ENCODE assay signal across 11 cellular contexts in genomic region chr7:141074997-141075396, GRCh38. TPM values are rescaled to one million over a fixed set of nuclear protein-coding genes. Genes with fewer than 3 reads are reported as not detected.
DNase-seq lines count a peak whose midpoint lies in the region; ATAC-seq and TF ChIP-seq lines count a peak whose summit lies in the region.
"Had no signal": no experiment of that assay in that cellular context is flagged by ENCODE, and none has a peak within 500 bp of the region (broad histone marks: within the 10 kb centered on the region; RNA-seq: fewer than 3 reads in every experiment).

No MANE protein-coding gene starts in this region.

- no peak overlapping the region for H3K9ac ChIP-seq in adipocyte (ENCODE audit: low read length)

- H3K27me3 ChIP-seq in H7 (ENCODE audit: control insufficient read depth, insufficient read depth, low read length) (peaks cover 51% of the 10 kb centered on the region), adipocyte (replicated peaks; ENCODE audit: control insufficient read depth, insufficient read depth, low read length) (peaks cover 51% of the 10 kb centered on the region), muscle layer of duodenum (ENCODE audit: low read depth, low read length) (peaks cover 28% of the 10 kb centered on the region), ascending aorta (peaks cover 7% of the 10 kb centered on the region)

- ATAC-seq in HG02678 (IDR thresholded peaks at IDR 0.05; ENCODE audit: unreplicated experiment) (no peak), GM21367 (IDR thresholded peaks at IDR 0.05; ENCODE audit: unreplicated experiment) (no peak)

- peak overlapping the region; percentile 71 for H3K4me3 ChIP-seq in H7 (ENCODE audit: insufficient read depth, low read depth, low read length)
- H3K4me3 ChIP-seq in adipocyte (ENCODE audit: low read length): peak overlapping the region; percentile 79
- H3K4me3 ChIP-seq in muscle layer of duodenum (ENCODE audit: low read depth in 1 of 2, low read length in 2 of 2): peak overlapping the region; percentile 35 to 87
- H3K4me3 ChIP-seq in ascending aorta: peak overlapping the region in 1 of 2 donors; percentile 65

- no peak for TF ChIP-seq CTCF in ascending aorta (IDR thresholded peaks at IDR 0.05)

- DNase-seq in ACHN (peak; percentile 16), H7 (no peak), adipocyte (ENCODE audit: low read depth) (no peak), AML-193 (lab: John Stamatoyannopoulos, UW) (no peak), ascending aorta (ENCODE audit: low spot score in 2 of 2) (no peak)
- DNase-seq: activated gamma-delta T cell treated with Interleukin-2 at 50 U/mL for 16 hours, erythroblast, NCI-H2227 treated with DMSO at 0.1 percent for 48 hours had no signal

- H3K36me3 ChIP-seq in H7 (replicated peaks; ENCODE audit: control insufficient read depth, insufficient read depth, low read length) (no peaks in the 10 kb centered on the region), adipocyte (ENCODE audit: control insufficient read depth, insufficient read depth, low read length, severe bottlenecking) (no peaks in the 10 kb centered on the region), muscle layer of duodenum (ENCODE audit: control insufficient read depth in 1 of 2, insufficient read depth in 2 of 2, low read length in 2 of 2) (no peaks in the 10 kb centered on the region), ascending aorta (no peaks in the 10 kb centered on the region)

- H3K4me1 ChIP-seq in adipocyte (ENCODE audit: control insufficient read depth, insufficient read depth, low read length): peaks cover 21% of the 10 kb centered on the region
- peaks cover 0 to 34% of the 10 kb centered on the region in 2 donors for H3K4me1 ChIP-seq in muscle layer of duodenum (ENCODE audit: control insufficient read depth in 1 of 2, insufficient read depth in 2 of 2, low read length in 2 of 2)
- H3K4me1 ChIP-seq in ascending aorta: peaks cover 3 to 10% of the 10 kb centered on the region in 2 donors

- H3K9me3 ChIP-seq in adipocyte (ENCODE audit: control insufficient read depth, low read length) (no peaks in the 10 kb centered on the region), muscle layer of duodenum (ENCODE audit: control insufficient read depth in 1 of 2, low read length in 2 of 2) (no peaks in the 10 kb centered on the region), ascending aorta (no peaks in the 10 kb centered on the region)

- in situ Hi-C loops in ACHN (cut with HindIII; ENCODE audit: low pct_ligation_motif_present, low pct_unique_long_range_greater_than_20kb, low sequenced_read_pairs): no loop called here

- H3K27ac ChIP-seq in muscle layer of duodenum (ENCODE audit: low read length) (no peak overlapping the region), ascending aorta (no peak overlapping the region)

- intact Hi-C loops in ascending aorta (cut with DNase I): no loop called here

RNA-seq across cellular contexts. Expression of gene TMEM178B, which starts 1.1 kb away (rescaled TPM):
- total RNA-seq in H7 (2014; rRNA removed; shearing (Covaris generic)): 1.1 and 1.4 TPM in 2 replicates
- 1.9 TPM for total RNA-seq in ascending aorta
